Comparison of ENCODE assay signal across 1 cellular context in the genomic region with DNA sequence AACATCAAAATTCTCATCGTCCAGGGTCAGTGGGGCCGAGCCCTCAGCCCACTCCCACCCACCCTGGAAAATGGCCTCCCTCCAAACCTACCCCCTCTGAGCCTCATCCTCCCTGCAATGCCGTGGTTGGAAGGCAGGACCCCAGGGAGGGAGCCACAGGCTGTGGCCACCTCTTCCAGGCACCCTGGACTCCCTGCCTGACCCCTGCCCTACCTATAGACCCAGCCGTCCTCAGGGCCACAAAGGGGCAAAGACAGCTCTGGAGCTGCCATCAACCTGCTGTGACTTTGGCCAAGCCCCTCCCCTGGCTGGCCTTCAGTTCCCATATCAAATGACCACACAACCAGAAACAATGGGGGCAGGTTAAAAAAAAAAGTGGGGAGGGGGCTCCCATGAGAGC.
TF ChIP-seq lines count a peak whose summit lies in the region.

No MANE protein-coding gene starts in this region.

TF ChIP-seq in H1, 55 proteins besides CTCF, POLR2A, EP300 and RAD21:
- TF ChIP-seq POU5F1 (IDR thresholded peaks at IDR 0.05; ENCODE audit: low read depth, low read length) (no peak), SUZ12 (IDR thresholded peaks at IDR 0.05; ENCODE audit: low read length) (no peak), CEBPB (IDR thresholded peaks at IDR 0.05; ENCODE audit: low read depth, low read length) (no peak), TAF7 (optimal IDR thresholded peaks at IDR 0.05; ENCODE audit: borderline replicate concordance, low read depth, low read length) (no peak), ZNF274 (IDR thresholded peaks at IDR 0.05; ENCODE audit: borderline replicate concordance, extremely low read depth, low read length) (no peak), CTBP2 (IDR thresholded peaks at IDR 0.05; ENCODE audit: borderline replicate concordance, insufficient read depth, insufficient read length, low read length) (no peak), ATF2 (IDR thresholded peaks at IDR 0.05; ENCODE audit: low read length) (no peak)
